Comparison of ENCODE assay signal across 2 cellular contexts in the genomic region with DNA sequence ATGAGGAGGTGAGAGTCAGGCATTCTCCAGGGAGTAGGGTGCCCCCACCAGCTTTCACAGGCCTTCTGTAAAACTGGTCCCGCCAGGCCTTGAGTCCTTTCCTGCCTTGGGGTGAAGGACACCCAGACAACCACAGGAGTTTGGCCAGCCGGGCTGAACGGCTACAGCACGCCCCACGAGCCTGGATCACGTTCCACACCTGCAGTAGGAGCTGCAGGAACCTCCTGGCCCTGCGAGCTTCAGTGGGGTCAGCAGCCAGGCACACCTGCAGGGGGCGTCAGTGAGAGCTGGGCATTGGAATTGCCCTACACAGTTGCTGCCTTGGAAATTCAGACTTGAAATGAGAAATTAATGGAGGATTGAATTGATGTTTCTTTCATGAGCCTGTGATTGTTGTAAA.
TF ChIP-seq lines count a peak whose summit lies in the region.

No MANE protein-coding gene starts in this region.

TF ChIP-seq in SK-N-SH, 30 proteins besides CTCF, POLR2A, EP300 and RAD21:
- TF ChIP-seq, protein P1, sequence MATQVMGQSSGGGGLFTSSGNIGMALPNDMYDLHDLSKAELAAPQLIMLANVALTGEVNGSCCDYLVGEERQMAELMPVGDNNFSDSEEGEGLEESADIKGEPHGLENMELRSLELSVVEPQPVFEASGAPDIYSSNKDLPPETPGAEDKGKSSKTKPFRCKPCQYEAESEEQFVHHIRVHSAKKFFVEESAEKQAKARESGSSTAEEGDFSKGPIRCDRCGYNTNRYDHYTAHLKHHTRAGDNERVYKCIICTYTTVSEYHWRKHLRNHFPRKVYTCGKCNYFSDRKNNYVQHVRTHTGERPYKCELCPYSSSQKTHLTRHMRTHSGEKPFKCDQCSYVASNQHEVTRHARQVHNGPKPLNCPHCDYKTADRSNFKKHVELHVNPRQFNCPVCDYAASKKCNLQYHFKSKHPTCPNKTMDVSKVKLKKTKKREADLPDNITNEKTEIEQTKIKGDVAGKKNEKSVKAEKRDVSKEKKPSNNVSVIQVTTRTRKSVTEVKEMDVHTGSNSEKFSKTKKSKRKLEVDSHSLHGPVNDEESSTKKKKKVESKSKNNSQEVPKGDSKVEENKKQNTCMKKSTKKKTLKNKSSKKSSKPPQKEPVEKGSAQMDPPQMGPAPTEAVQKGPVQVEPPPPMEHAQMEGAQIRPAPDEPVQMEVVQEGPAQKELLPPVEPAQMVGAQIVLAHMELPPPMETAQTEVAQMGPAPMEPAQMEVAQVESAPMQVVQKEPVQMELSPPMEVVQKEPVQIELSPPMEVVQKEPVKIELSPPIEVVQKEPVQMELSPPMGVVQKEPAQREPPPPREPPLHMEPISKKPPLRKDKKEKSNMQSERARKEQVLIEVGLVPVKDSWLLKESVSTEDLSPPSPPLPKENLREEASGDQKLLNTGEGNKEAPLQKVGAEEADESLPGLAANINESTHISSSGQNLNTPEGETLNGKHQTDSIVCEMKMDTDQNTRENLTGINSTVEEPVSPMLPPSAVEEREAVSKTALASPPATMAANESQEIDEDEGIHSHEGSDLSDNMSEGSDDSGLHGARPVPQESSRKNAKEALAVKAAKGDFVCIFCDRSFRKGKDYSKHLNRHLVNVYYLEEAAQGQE (IDR thresholded peaks at IDR 0.05; ENCODE audit: low read depth, low read length) = no peak
- TF ChIP-seq TCF12 (IDR thresholded peaks at IDR 0.05) (no peak), MXI1 (IDR thresholded peaks at IDR 0.05; ENCODE audit: low read depth, low read length) (no peak), POLR2AphosphoS5 (IDR thresholded peaks at IDR 0.05; ENCODE audit: low read depth, low read length) (no peak), USF2 (IDR thresholded peaks at IDR 0.05; ENCODE audit: borderline replicate concordance, low read depth, low read length) (no peak), SMC3 (IDR thresholded peaks at IDR 0.05; ENCODE audit: low read depth, low read length) (no peak), TAF1 (IDR thresholded peaks at IDR 0.05; ENCODE audit: borderline replicate concordance, low read depth, low read length) (no peak), ELF1 (IDR thresholded peaks at IDR 0.05) (no peak), SIN3A (IDR thresholded peaks at IDR 0.05; ENCODE audit: borderline replicate concordance, low read depth, low read length) (no peak), NFIC (IDR thresholded peaks at IDR 0.05; ENCODE audit: borderline replicate concordance) (no peak), CHD2 (IDR thresholded peaks at IDR 0.05; ENCODE audit: low read length, partially characterized antibody) (no peak), RFX5 (IDR thresholded peaks at IDR 0.05; ENCODE audit: low read length) (no peak), JUND (IDR thresholded peaks at IDR 0.05) (no peak), RCOR1 (IDR thresholded peaks at IDR 0.05; ENCODE audit: low read length) (no peak), TEAD4 (IDR thresholded peaks at IDR 0.05; ENCODE audit: borderline replicate concordance, insufficient read depth) (no peak), EZH2phosphoT487 (IDR thresholded peaks at IDR 0.05; ENCODE audit: borderline replicate concordance, low read depth) (no peak)
- TF ChIP-seq, protein P2, sequence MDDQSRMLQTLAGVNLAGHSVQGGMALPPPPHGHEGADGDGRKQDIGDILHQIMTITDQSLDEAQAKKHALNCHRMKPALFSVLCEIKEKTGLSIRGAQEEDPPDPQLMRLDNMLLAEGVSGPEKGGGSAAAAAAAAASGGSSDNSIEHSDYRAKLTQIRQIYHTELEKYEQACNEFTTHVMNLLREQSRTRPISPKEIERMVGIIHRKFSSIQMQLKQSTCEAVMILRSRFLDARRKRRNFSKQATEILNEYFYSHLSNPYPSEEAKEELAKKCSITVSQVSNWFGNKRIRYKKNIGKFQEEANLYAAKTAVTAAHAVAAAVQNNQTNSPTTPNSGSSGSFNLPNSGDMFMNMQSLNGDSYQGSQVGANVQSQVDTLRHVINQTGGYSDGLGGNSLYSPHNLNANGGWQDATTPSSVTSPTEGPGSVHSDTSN (IDR thresholded peaks at IDR 0.05) = no peak
- TF ChIP-seq, protein P3, sequence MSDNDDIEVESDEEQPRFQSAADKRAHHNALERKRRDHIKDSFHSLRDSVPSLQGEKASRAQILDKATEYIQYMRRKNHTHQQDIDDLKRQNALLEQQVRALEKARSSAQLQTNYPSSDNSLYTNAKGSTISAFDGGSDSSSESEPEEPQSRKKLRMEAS (IDR thresholded peaks at IDR 0.05; ENCODE audit: low read depth) = no peak

TF ChIP-seq in SK-N-SH treated with all-trans-retinoic acid at 6 μM for 48 hours, 23 proteins besides CTCF, POLR2A, EP300 and RAD21 (continued from another document):
- TF ChIP-seq CREB5 (CRISPR knock-in tag; IDR thresholded peaks at IDR 0.05; ENCODE audit: low read depth) = no peak
- no peak for TF ChIP-seq ZNF565 (CRISPR knock-in tag; conservative IDR thresholded peaks at IDR 0.05; ENCODE audit: low read depth)
- TF ChIP-seq ZC3H10 (CRISPR knock-in tag; IDR thresholded peaks at IDR 0.05) = no peak
- TF ChIP-seq ESRRG (CRISPR knock-in tag; IDR thresholded peaks at IDR 0.05) = no peak
- no peak for TF ChIP-seq ZFP3 (CRISPR knock-in tag; IDR thresholded peaks at IDR 0.05)
- no peak for TF ChIP-seq ISL1 (CRISPR knock-in tag; IDR thresholded peaks at IDR 0.05)
- no peak for TF ChIP-seq TCF4 (CRISPR knock-in tag; IDR thresholded peaks at IDR 0.05; ENCODE audit: borderline replicate concordance)
